1 cellular context compared by ENCODE assay signal in the genomic region with DNA sequence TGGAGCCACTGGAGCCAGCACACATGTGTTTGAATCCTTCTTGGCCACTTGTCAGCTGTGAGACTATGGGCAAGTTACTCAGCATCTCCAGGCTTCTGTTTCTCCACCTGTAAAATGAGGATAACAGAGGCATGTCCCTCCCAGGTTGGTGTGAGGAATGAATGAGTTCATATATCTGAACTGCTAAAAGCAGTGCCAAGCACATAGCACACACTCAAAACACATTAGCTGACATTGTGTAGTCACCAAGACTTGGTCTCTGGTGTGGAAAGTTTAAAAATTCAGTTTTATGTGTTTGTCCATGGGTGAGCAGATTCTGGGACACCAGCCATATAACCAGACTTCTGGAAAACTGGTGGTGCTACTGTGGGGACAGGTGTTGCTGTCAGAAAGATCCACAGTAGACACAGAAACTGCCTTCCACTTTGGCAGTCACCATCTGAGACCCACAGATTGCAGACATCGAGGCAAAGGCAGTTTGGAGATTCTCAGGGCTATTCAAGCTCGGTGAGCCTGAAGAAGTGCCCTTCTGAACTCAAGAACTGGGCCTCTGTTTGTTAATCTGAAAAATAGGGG.
TF ChIP-seq lines count a peak whose summit lies in the region.

No MANE protein-coding gene starts in this region.

TF ChIP-seq in IMR-90, 13 proteins besides CTCF, POLR2A, EP300 and RAD21:
- TF ChIP-seq FOS (IDR thresholded peaks at IDR 0.05; ENCODE audit: low read depth, low read length), result no peak
